In genomic region chr6:146339716-146340115, GRCh38 we compare ENCODE assay signal across 17 cellular contexts.
A peak's percentile ranks its signal among the peaks of the same experiment; 100 is the strongest.
DNase-seq lines count a peak whose midpoint lies in the region; ATAC-seq and TF ChIP-seq lines count a peak whose summit lies in the region.
"Had no signal": no experiment of that assay in that cellular context is flagged by ENCODE, and none has a peak within 500 bp of the region (broad histone marks: within the 10 kb centered on the region; RNA-seq: fewer than 3 reads in every experiment).

No MANE protein-coding gene starts in this region.

- no peaks in the 10 kb centered on the region for H3K79me2 ChIP-seq in hepatocyte

- H3K4me3 Mint-ChIP-seq in MCF 10A (ENCODE audit: unreplicated experiment), result no peak overlapping the region
- H3K4me3 Mint-ChIP-seq: neural crest cell had no signal

- H3K27ac ChIP-seq in breast epithelium, result no peak overlapping the region
- H3K27ac ChIP-seq in hepatocyte, result no peak overlapping the region
- H3K27ac ChIP-seq in thyroid gland, result peak overlapping the region in 2 of 3 donors; percentile 35 to 63
- H3K27ac ChIP-seq: tibial nerve had no signal

- no peaks in the 10 kb centered on the region for H3K4me1 ChIP-seq in breast epithelium
- H3K4me1 ChIP-seq in hepatocyte (ENCODE audit: insufficient read depth), result no peaks in the 10 kb centered on the region
- H3K4me1 ChIP-seq in thyroid gland, result peaks cover 6 to 10% of the 10 kb centered on the region in 2 donors
- H3K4me1 ChIP-seq: tibial nerve had no signal

- DNase-seq in MCF 10A (ENCODE audit: unreplicated experiment) (peak; percentile 44), breast epithelium (ENCODE audit: low spot score in 2 of 2) (no peak), astrocyte of the spinal cord (ENCODE audit: low read depth, low spot score) (peak; percentile 84), hepatocyte (ENCODE audit: low spot score) (peak; percentile 27), thyroid gland (peak; percentile 6 to 30), OCI-M2 (lab: John Stamatoyannopoulos, UW; ENCODE audit: unreplicated experiment) (no peak), NCI-H1436 (lab: John Stamatoyannopoulos, UW) (no peak)
- DNase-seq: 8988T; activated CD4-positive, CD25-positive, alpha-beta regulatory T cell; activated CD8-positive, alpha-beta memory T cell treated with anti-CD3 and anti-CD28 coated beads, Interleukin-2, amount 50 U/mL, for 4 hours; COR-L47; NCI-H2081 treated with DMSO at 0.1 percent for 48 hours; stimulated activated CD4-positive, alpha-beta T cell treated with anti-CD3 and anti-CD28 coated beads, Interleukin-12 subunit alpha, Interleukin-12 subunit beta, amount 100 ng/mL, for 4 hours had no signal

- intact Hi-C loops in MCF 10A (cut with micrococcal nuclease) (no loop called here), breast epithelium (cut with DNase I; ENCODE audit: low total_unique reads) (no loop called here), thyroid gland (cut with DNase I) (no loop called here)

- no peaks in the 10 kb centered on the region for H4K20me1 ChIP-seq in hepatocyte (ENCODE audit: insufficient read depth, poor library complexity, severe bottlenecking)

- no peak for TF ChIP-seq POLR2A in breast epithelium (IDR thresholded peaks at IDR 0.05)
- TF ChIP-seq POLR2A in thyroid gland (IDR thresholded peaks at IDR 0.05), result no peak

- peak overlapping the region; percentile 49 for H3K4me2 ChIP-seq in hepatocyte

- no peaks in the 10 kb centered on the region for H3K9me3 ChIP-seq in breast epithelium
- H3K9me3 ChIP-seq in hepatocyte (ENCODE audit: low read depth), result no peaks in the 10 kb centered on the region
- H3K9me3 ChIP-seq in thyroid gland, result no peaks in the 10 kb centered on the region
- H3K9me3 ChIP-seq: tibial nerve had no signal

- no peak overlapping the region for H2AFZ ChIP-seq in hepatocyte

- H3K36me3 ChIP-seq in breast epithelium (no peaks in the 10 kb centered on the region), hepatocyte (replicated peaks; ENCODE audit: insufficient read depth, low read depth) (no peaks in the 10 kb centered on the region), thyroid gland (no peaks in the 10 kb centered on the region)
- H3K36me3 ChIP-seq: tibial nerve had no signal

- CTCF ChIA-PET in MCF 10A (lab: Yijun Ruan, JAX), result interaction anchor here (0.6 to 0.9 kb wide), 3 partner anchors 17 to 358 kb away, joined by 3 to 5 read pairs (median 3); no protein-coding TSS in a partner anchor

- H3K4me1 Mint-ChIP-seq in MCF 10A (ENCODE audit: insufficient read depth, unreplicated experiment), result peaks cover 7% of the 10 kb centered on the region
- H3K4me1 Mint-ChIP-seq: neural crest cell had no signal

- ATAC-seq in HG02870 (IDR thresholded peaks at IDR 0.05; ENCODE audit: unreplicated experiment), result no peak
- ATAC-seq: activated naive CD4-positive, alpha-beta T cell treated with anti-CD3 and anti-CD28 coated beads, Interleukin-2, amount 50 U/mL, for 72 hours had no signal

- POLR2A ChIA-PET in MCF 10A (lab: Yijun Ruan, JAX), result interaction anchor here (1.6 kb wide), 1 partner anchor 17 kb away, joined by 4 read pairs; no protein-coding TSS in a partner anchor

- 32% methylated on average over 4 of the region's 4 CpGs for WGBS in hepatocyte (ENCODE audit: low lambda C conversion rate, missing lambda C conversion rate)
- 36 to 43% methylated on average over 4 of the region's 4 CpGs for WGBS in thyroid gland, 2 donors

- H3K27me3 Mint-ChIP-seq in MCF 10A (ENCODE audit: insufficient read depth, unreplicated experiment), result no peaks in the 10 kb centered on the region

- in situ Hi-C loops in astrocyte of the spinal cord (cut with HindIII; ENCODE audit: low sequenced_read_pairs), result no loop called here

- no peak overlapping the region for H3K27ac Mint-ChIP-seq in MCF 10A (ENCODE audit: low read depth, unreplicated experiment)
- H3K27ac Mint-ChIP-seq: activated naive CD4-positive, alpha-beta T cell treated with anti-CD3 and anti-CD28 coated beads, Interleukin-2, amount 50 U/mL, for 72 hours had no signal

- H3K36me3 Mint-ChIP-seq in MCF 10A (ENCODE audit: insufficient read depth, unreplicated experiment), result no peaks in the 10 kb centered on the region
- H3K36me3 Mint-ChIP-seq: activated naive CD4-positive, alpha-beta T cell treated with anti-CD3 and anti-CD28 coated beads, Interleukin-2, amount 50 U/mL, for 72 hours had no signal

- no peaks in the 10 kb centered on the region for H3K9me2 ChIP-seq in hepatocyte (replicated peaks; ENCODE audit: insufficient read depth)

- no TSS peak for BruUV-seq in MCF 10A (replicated peaks; lab: Mats Ljungman, UMichigan)

- H3K9me3 Mint-ChIP-seq in MCF 10A (ENCODE audit: unreplicated experiment), result no peaks in the 10 kb centered on the region
- H3K9me3 Mint-ChIP-seq: neural crest cell had no signal

- H3K27me3 ChIP-seq in breast epithelium (no peaks in the 10 kb centered on the region), hepatocyte (no peaks in the 10 kb centered on the region), thyroid gland (no peaks in the 10 kb centered on the region)
- H3K27me3 ChIP-seq: tibial nerve had no signal

- TF ChIP-seq CTCF in MCF 10A (IDR thresholded peaks at IDR 0.05; ENCODE audit: unreplicated experiment) (no peak), breast epithelium (IDR thresholded peaks at IDR 0.05) (no peak), astrocyte of the spinal cord (IDR thresholded peaks at IDR 0.05; ENCODE audit: low read depth, low read length) (no peak), hepatocyte (IDR thresholded peaks at IDR 0.05; ENCODE audit: poor library complexity) (no peak), thyroid gland (IDR thresholded peaks at IDR 0.05) (no peak)

- H3K4me3 ChIP-seq in breast epithelium (no peak overlapping the region), astrocyte of the spinal cord (ENCODE audit: low read depth, low read length) (no peak overlapping the region), hepatocyte (no peak overlapping the region), thyroid gland (replicated peaks in 1 of 3) (no peak overlapping the region)
- H3K4me3 ChIP-seq: tibial nerve had no signal

Comparison
In these comparisons a context has a peak if more than half of its experiments do, and no peak if none do; other contexts are left out.
1. DNase-seq: peak in MCF 10A (single experiment), astrocyte of the spinal cord (single experiment), hepatocyte (single experiment) and thyroid gland (2 of 2); none in breast epithelium (0 of 2), OCI-M2 (single experiment) and NCI-H1436 (single experiment).
2. H3K27ac ChIP-seq: peak in thyroid gland (2 of 3); none in breast epithelium (0 of 2) and hepatocyte (single experiment).